In genomic region chr7:129886184-129886817, GRCh38 we compare ENCODE assay signal across 17 cellular contexts.
DNase-seq lines count a peak whose midpoint lies in the region; ATAC-seq and TF ChIP-seq lines count a peak whose summit lies in the region.
"Had no signal": no experiment of that assay in that cellular context is flagged by ENCODE, and none has a peak within 500 bp of the region (broad histone marks: within the 10 kb centered on the region; RNA-seq: fewer than 3 reads in every experiment).

No MANE protein-coding gene starts in this region.

- H3K27ac ChIP-seq in smooth muscle cell (ENCODE audit: low read depth) = peak overlapping the region; percentile 4
- H3K27ac ChIP-seq in trophoblast cell (ENCODE audit: low read depth, low read length) = no peak overlapping the region
- H3K27ac ChIP-seq: esophagus squamous epithelium, suprapubic skin had no signal

- no peaks in the 10 kb centered on the region for H3F3A ChIP-seq in smooth muscle cell (ENCODE audit: low read depth)

- peaks cover 73% of the 10 kb centered on the region for H3K79me2 ChIP-seq in smooth muscle cell (ENCODE audit: low read depth)
- H3K79me2 ChIP-seq in trophoblast cell (ENCODE audit: control insufficient read depth, insufficient read depth, low read length, poor library complexity) = no peaks in the 10 kb centered on the region

- TF ChIP-seq CTCF in smooth muscle cell (IDR thresholded peaks at IDR 0.05; ENCODE audit: borderline replicate concordance, insufficient read depth, poor library complexity, severe bottlenecking) = no peak

- H4K20me1 ChIP-seq in smooth muscle cell (ENCODE audit: low read depth) = peaks cover 97% of the 10 kb centered on the region

- no peak overlapping the region for H3K18ac ChIP-seq in trophoblast cell (ENCODE audit: low read length)

- no peak overlapping the region for H3K4ac ChIP-seq in trophoblast cell (ENCODE audit: low read depth, low read length)

- no peak overlapping the region for H2AK5ac ChIP-seq in trophoblast cell (ENCODE audit: low read length)

- H2AFZ ChIP-seq in smooth muscle cell (ENCODE audit: low read depth) (no peak overlapping the region), trophoblast cell (ENCODE audit: insufficient read depth, low read length, poor library complexity) (no peak overlapping the region)

- peaks cover 7% of the 10 kb centered on the region for H3K4me1 ChIP-seq in smooth muscle cell (ENCODE audit: low read depth)
- H3K4me1 ChIP-seq in trophoblast cell (ENCODE audit: control insufficient read depth in 1 of 2, insufficient read depth in 2 of 2, low read length in 2 of 2) = peaks cover 4 to 6% of the 10 kb centered on the region in 2 experiments
- H3K4me1 ChIP-seq: suprapubic skin had no signal

- no peak overlapping the region for H2BK120ac ChIP-seq in trophoblast cell (ENCODE audit: insufficient read depth, low read length, poor library complexity)

- TF ChIP-seq EP300 in Ishikawa (IDR thresholded peaks at IDR 0.05; ENCODE audit: borderline replicate concordance) = no peak

- H3K9ac ChIP-seq in smooth muscle cell (ENCODE audit: low read depth) (no peak overlapping the region), trophoblast cell (ENCODE audit: low read length) (no peak overlapping the region)

- H4K91ac ChIP-seq in trophoblast cell (ENCODE audit: low read depth, low read length) = no peak overlapping the region

- H3K79me1 ChIP-seq in trophoblast cell (ENCODE audit: low read length) = no peaks in the 10 kb centered on the region

- no peaks in the 10 kb centered on the region for H3K9me3 ChIP-seq in smooth muscle cell (replicated peaks; ENCODE audit: low read depth)
- no peaks in the 10 kb centered on the region for H3K9me3 ChIP-seq in trophoblast cell (ENCODE audit: insufficient read depth, low read depth, low read length)
- H3K9me3 ChIP-seq: esophagus squamous epithelium, suprapubic skin had no signal

- H3K4me2 ChIP-seq in smooth muscle cell = no peak overlapping the region
- H3K4me2 ChIP-seq in trophoblast cell (ENCODE audit: low read length) = no peak overlapping the region

- H3K4me3 ChIP-seq in smooth muscle cell (no peak overlapping the region), trophoblast cell (ENCODE audit: low read depth, low read length) (no peak overlapping the region)
- H3K4me3 ChIP-seq: esophagus squamous epithelium, suprapubic skin had no signal

- H4K8ac ChIP-seq in trophoblast cell (ENCODE audit: low read depth, low read length) = no peak overlapping the region

- no peak overlapping the region for H3K14ac ChIP-seq in trophoblast cell (ENCODE audit: low read length)

- no peak for ATAC-seq in GM19328 (IDR thresholded peaks at IDR 0.05; ENCODE audit: unreplicated experiment)

- H3K23ac ChIP-seq in trophoblast cell (ENCODE audit: low read length) = no peak overlapping the region

- 98% methylated on average over 3 of the region's 3 CpGs for WGBS in smooth muscle cell (ENCODE audit: low lambda C conversion rate)
- WGBS in trophoblast cell (ENCODE audit: extremely low coverage, insufficient coverage, insufficient read length) = no CpG with 5 or more reads among the region's 3 CpGs

- no peaks in the 10 kb centered on the region for H3K36me3 ChIP-seq in smooth muscle cell (ENCODE audit: low read depth)
- H3K36me3 ChIP-seq in trophoblast cell (ENCODE audit: control insufficient read depth in 1 of 2, insufficient read depth in 2 of 2, low read length in 2 of 2) = peaks cover 2 to 6% of the 10 kb centered on the region in 2 experiments
- H3K36me3 ChIP-seq: suprapubic skin had no signal

- H3K27me3 ChIP-seq in smooth muscle cell (ENCODE audit: low read depth) (no peaks in the 10 kb centered on the region), trophoblast cell (ENCODE audit: insufficient read depth, low read length) (no peaks in the 10 kb centered on the region)
- H3K27me3 ChIP-seq: esophagus squamous epithelium, suprapubic skin had no signal

- no peak for TF ChIP-seq RAD21 in Ishikawa (IDR thresholded peaks at IDR 0.05; ENCODE audit: low read depth)

- H2BK5ac ChIP-seq in trophoblast cell (ENCODE audit: low read depth, low read length, poor library complexity) = no peak overlapping the region

- no peak overlapping the region for H2BK12ac ChIP-seq in trophoblast cell (ENCODE audit: low read length)

- DNase-seq in cerebellum (ENCODE audit: low spot score) (peak; percentile 17), kidney tubule cell (ENCODE audit: low spot score) (peak; percentile 43), smooth muscle cell (lab: John Stamatoyannopoulos, UW; ENCODE audit: unreplicated experiment) (no peak), trophoblast cell (no peak), AG08396 (ENCODE audit: low spot score) (no peak)
- DNase-seq: activated CD4-positive, alpha-beta T cell treated with anti-CD3 and anti-CD28 coated beads for 4 hours; activated effector memory CD4-positive, alpha-beta T cell treated with Interleukin-2 at 50 U/mL for 16 hours; central memory CD4-positive, alpha-beta T cell; effector CD8-positive, alpha-beta T cell; esophagus squamous epithelium; glutamatergic neuron; naive B cell; NCI-H1105; NCI-H526 had no signal

- H4K12ac ChIP-seq in trophoblast cell (ENCODE audit: low read depth, low read length) = no peak overlapping the region

TF ChIP-seq in Ishikawa, 13 proteins besides CTCF, POLR2A, EP300 and RAD21:
- TF ChIP-seq TEAD4 (IDR thresholded peaks at IDR 0.05) (peak; percentile 66), FOXM1 (IDR thresholded peaks at IDR 0.05; ENCODE audit: borderline replicate concordance, low read depth) (no peak), CREB1 (IDR thresholded peaks at IDR 0.05; ENCODE audit: low read depth) (no peak), NFIC (IDR thresholded peaks at IDR 0.05) (0 out of 2 replicates have a peak, but pooled peaks have one; percentile 9), CEBPB (IDR thresholded peaks at IDR 0.05) (peak; percentile 71)
TF ChIP-seq in Ishikawa: peak in this region for 3.

Comparison
In these comparisons a context has a peak if more than half of its experiments do, and no peak if none do; other contexts are left out.
1. DNase-seq: peak in cerebellum (single experiment) and kidney tubule cell (single experiment); none in smooth muscle cell (single experiment), trophoblast cell (0 of 2) and AG08396 (single experiment).